Comparison of ENCODE assay signal across 18 cellular contexts in the genomic region with DNA sequence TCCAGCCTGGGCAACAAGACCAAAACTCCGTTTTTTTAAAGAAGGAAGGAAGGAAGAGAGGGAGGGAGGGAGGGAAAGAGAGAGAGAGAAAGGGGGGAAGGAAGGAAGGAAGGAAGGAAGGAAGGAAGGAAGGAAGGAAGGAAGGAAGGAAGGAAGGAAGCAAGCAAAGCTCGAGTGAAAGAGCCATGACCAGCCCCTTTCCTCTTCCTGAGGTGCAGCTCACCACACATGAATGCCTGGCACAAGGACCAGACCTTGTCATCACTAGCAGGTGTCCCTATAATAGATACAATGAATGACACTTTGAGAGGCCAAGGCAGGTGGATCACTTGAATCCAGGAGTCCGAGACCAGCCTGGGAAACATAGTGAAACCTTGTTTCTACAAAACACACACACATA. TPM values are rescaled to one million over a fixed set of nuclear protein-coding genes. Genes with fewer than 3 reads are reported as not detected.
DNase-seq lines count a peak whose midpoint lies in the region; ATAC-seq and TF ChIP-seq lines count a peak whose summit lies in the region.
"Had no signal": no experiment of that assay in that cellular context is flagged by ENCODE, and none has a peak within 500 bp of the region (broad histone marks: within the 10 kb centered on the region; RNA-seq: fewer than 3 reads in every experiment).

No MANE protein-coding gene starts in this region.

- CTCF ChIA-PET in HEK293 (lab: Yijun Ruan, JAX) = interaction anchor here (0.6 kb wide), 1 partner anchor 850 kb away, joined by 3 read pairs; no protein-coding TSS in a partner anchor

- H3K4me3 ChIP-seq in left ventricle myocardium inferior = no peak overlapping the region
- H3K4me3 ChIP-seq in right atrium auricular region = no peak overlapping the region
- no peak overlapping the region for H3K4me3 ChIP-seq in HEK293 (ENCODE audit: low read depth, low read length)
- no peak overlapping the region for H3K4me3 ChIP-seq in psoas muscle
- H3K4me3 ChIP-seq: A549; BLaER1 treated with 17β-estradiol and CSF1 and Interleukin-3, amounts not matched to agents 10 nM and 100 nM; HAP-1 had no signal

- H3K36me3 ChIP-seq in left ventricle myocardium inferior = no peaks in the 10 kb centered on the region
- H3K36me3 ChIP-seq in right atrium auricular region = no peaks in the 10 kb centered on the region
- H3K36me3 ChIP-seq in HEK293 (ENCODE audit: control insufficient read depth in 2 of 2, insufficient read depth in 1 of 2, low read length in 2 of 2) = no peaks in the 10 kb centered on the region
- no peaks in the 10 kb centered on the region for H3K36me3 ChIP-seq in psoas muscle (ENCODE audit: insufficient read depth in 1 of 2, low read depth in 1 of 2)
- H3K36me3 ChIP-seq: BLaER1 treated with 17β-estradiol and CSF1 and Interleukin-3, amounts not matched to agents 10 nM and 100 nM; HAP-1 had no signal

- H3K27ac ChIP-seq in left ventricle myocardium inferior (replicated peaks) (no peak overlapping the region), right atrium auricular region (no peak overlapping the region), HEK293 (ENCODE audit: extremely low read depth, low read depth, low read length) (no peak overlapping the region), psoas muscle (no peak overlapping the region)
- H3K27ac ChIP-seq: A549; BLaER1 treated with 17β-estradiol and CSF1 and Interleukin-3, amounts not matched to agents 10 nM and 100 nM had no signal

- ATAC-seq in Right ventricle myocardium superior (ENCODE audit: poor library complexity) = peak; percentile 83
- peak; percentile 85 for ATAC-seq in left ventricle myocardium superior
- ATAC-seq in psoas muscle = peak in 3 of 4 donors; percentile 74 to 97 (median 81)
- ATAC-seq: A549 had no signal

- intact Hi-C loops in Right ventricle myocardium superior (cut with DNase I) = no loop called here
- intact Hi-C loops in left ventricle myocardium inferior (cut with micrococcal nuclease) = no loop called here
- intact Hi-C loops in left ventricle myocardium superior (cut with micrococcal nuclease) = no loop called here
- intact Hi-C loops in psoas muscle (cut with DNase I) = no loop called here

- DNase-seq in Right ventricle myocardium superior (no peak), left ventricle myocardium inferior (no peak), left ventricle myocardium superior (no peak), right atrium auricular region (ENCODE audit: low spot score) (no peak), psoas muscle (no peak), AML-193 (lab: John Stamatoyannopoulos, UW) (no peak), NCI-H2081 (lab: John Stamatoyannopoulos, UW) (no peak)
- DNase-seq: 8988T; CD4-positive, alpha-beta T cell; CD8-positive, alpha-beta memory T cell; COR-L47; DMS153; DND-41; GOT3 had no signal

- H3K9me3 ChIP-seq in left ventricle myocardium inferior (replicated peaks) (no peaks in the 10 kb centered on the region), right atrium auricular region (no peaks in the 10 kb centered on the region), HEK293 (ENCODE audit: control insufficient read depth, insufficient read depth, low read depth, low read length) (no peaks in the 10 kb centered on the region), psoas muscle (no peaks in the 10 kb centered on the region)
- H3K9me3 ChIP-seq: A549, HAP-1 had no signal

- H3K4me1 ChIP-seq in left ventricle myocardium inferior (peaks cover 33% of the 10 kb centered on the region), right atrium auricular region (peaks cover 0 to 8% of the 10 kb centered on the region in 2 donors), HEK293 (ENCODE audit: control insufficient read depth, insufficient read depth, low read length) (no peaks in the 10 kb centered on the region), psoas muscle (peaks cover 5% of the 10 kb centered on the region)
- H3K4me1 ChIP-seq: HAP-1 had no signal

- WGBS in psoas muscle, 3 donors = 48 to 54% (median 50%) methylated on average over 3 of the region's 3 CpGs

- H3K27me3 ChIP-seq in left ventricle myocardium inferior (ENCODE audit: low read depth) (no peaks in the 10 kb centered on the region), right atrium auricular region (no peaks in the 10 kb centered on the region), psoas muscle (ENCODE audit: insufficient read depth in 3 of 3, low read length in 2 of 3) (no peaks in the 10 kb centered on the region)
- H3K27me3 ChIP-seq: BLaER1 treated with 17β-estradiol and CSF1 and Interleukin-3, amounts not matched to agents 10 nM and 100 nM had no signal

- TF ChIP-seq CTCF in left ventricle myocardium inferior (IDR thresholded peaks at IDR 0.05; ENCODE audit: borderline replicate concordance) (no peak), right atrium auricular region (IDR thresholded peaks at IDR 0.05) (no peak), HEK293 (tag by site-specific recombination; IDR thresholded peaks at IDR 0.05) (no peak), psoas muscle (IDR thresholded peaks at IDR 0.05) (no peak)

- POLR2A ChIA-PET in HEK293 (lab: Yijun Ruan, JAX) = no interaction called here

TF ChIP-seq in HEK293, 187 proteins besides CTCF, POLR2A, EP300 and RAD21:
- no peak for TF ChIP-seq ZNF223 (tag by site-specific recombination; IDR thresholded peaks at IDR 0.05)
- peak; percentile 64 for TF ChIP-seq ZNF366 (tag by site-specific recombination; conservative IDR thresholded peaks at IDR 0.05)
- TF ChIP-seq PRDM1 (tag by site-specific recombination; IDR thresholded peaks at IDR 0.05) = no peak
- no peak for TF ChIP-seq ZNF629 (tag by site-specific recombination; IDR thresholded peaks at IDR 0.05)

RNA-seq across cellular contexts. Expression of a gene that starts 31.0 kb away (rescaled TPM):
- total RNA-seq in Right ventricle myocardium superior (35.8 TPM), left ventricle myocardium inferior (34.6 TPM), left ventricle myocardium superior (37.6 TPM), right atrium auricular region (10 to 100 TPM; 33.1 to 38.9 TPM), psoas muscle (10 to 100 TPM; 25.2 to 46.8 (median 29.3) TPM)
- 100 to 1,000 TPM in 1 of 3 donors, 10 to 100 TPM in 2; 15.2 to 171 (median 21.0) TPM for polyA plus RNA-seq in psoas muscle
